Comparison of ENCODE assay signal across 20 cellular contexts in genomic region chr15:48120751-48121150, GRCh38. TPM values are rescaled to one million over a fixed set of nuclear protein-coding genes. Genes with fewer than 3 reads are reported as not detected.
"Had no signal": no experiment of that assay in that cellular context is flagged by ENCODE, and none has a peak within 500 bp of the region (broad histone marks: within the 10 kb centered on the region; RNA-seq: fewer than 3 reads in every experiment).

Gene SLC24A5 (plus strand): TSS chr15:48120990. CDS start chr15:48121045, 55 bp downstream.

- H3K4me3 ChIP-seq: colonic mucosa, gastrocnemius medialis, heart left ventricle, thoracic aorta, upper lobe of right lung had no signal

- H3K79me2 ChIP-seq: parathyroid adenoma had no signal

- H3K27ac ChIP-seq: brain microvascular endothelial cell, colonic mucosa, gastrocnemius medialis, heart left ventricle, parathyroid adenoma, thoracic aorta, upper lobe of right lung had no signal

- H2AFZ ChIP-seq: parathyroid adenoma had no signal

- ATAC-seq: activated T-helper 17 cell treated with anti-CD3 and anti-CD28 coated beads, Interleukin-2, amount 50 U/mL, for 72 hours; gastrocnemius medialis; heart left ventricle; stimulated activated naive B cell treated with anti-CD40 and anti-IgM and Interleukin-4, amounts not matched to agents 10 μg/mL and 1 μg/mL and 100 μg/mL, for 72 hours; upper lobe of right lung had no signal

- H3K4me1 ChIP-seq: colonic mucosa, gastrocnemius medialis, heart left ventricle, parathyroid adenoma, upper lobe of right lung had no signal

- H3K27me3 ChIP-seq: brain microvascular endothelial cell, colonic mucosa, upper lobe of right lung had no signal

- H3K9me3 ChIP-seq: colonic mucosa, gastrocnemius medialis, heart left ventricle, thoracic aorta, upper lobe of right lung had no signal

- DNase-seq: activated B cell treated with CpG ODN at 0.5 μM for 24 hours; activated CD4-positive, alpha-beta memory T cell treated with anti-CD3 and anti-CD28 coated beads for 36 hours; activated CD4-positive, alpha-beta T cell treated with anti-CD3 and anti-CD28 coated beads for 4 hours; activated naive CD4-positive, alpha-beta T cell; activated T-cell treated with anti-CD3 and anti-CD28 coated beads for 4 hours; anterior cingulate cortex; brain microvascular endothelial cell; colonic mucosa; endodermal cell; gastrocnemius medialis; heart left ventricle; naive B cell; stimulated activated naive B cell treated with anti-CD40 and anti-IgM and Interleukin-4, amounts not matched to agents 10 μg/mL and 1 μg/mL and 100 μg/mL, for 72 hours; upper lobe of right lung had no signal

- H3K9ac ChIP-seq: parathyroid adenoma had no signal

- H3K36me3 ChIP-seq: brain microvascular endothelial cell, colonic mucosa, gastrocnemius medialis, heart left ventricle, thoracic aorta, upper lobe of right lung had no signal

RNA-seq across cellular contexts. Expression of gene SLC24A5, which starts in this region (rescaled TPM):
- total RNA-seq: activated B cell treated with CpG ODN at 0.5 μM for 24 hours; activated CD4-positive, alpha-beta memory T cell treated with anti-CD3 and anti-CD28 coated beads for 36 hours; activated T-helper 17 cell treated with anti-CD3 and anti-CD28 coated beads, Interleukin-2, amount 50 U/mL, for 72 hours; colonic mucosa; endodermal cell; epithelial cell of proximal tubule; gastrocnemius medialis; heart left ventricle; liver; neural crest cell; thoracic aorta had no signal
- polyA plus RNA-seq: heart left ventricle, liver had no signal
